20 cellular contexts compared by ENCODE assay signal in the genomic region with DNA sequence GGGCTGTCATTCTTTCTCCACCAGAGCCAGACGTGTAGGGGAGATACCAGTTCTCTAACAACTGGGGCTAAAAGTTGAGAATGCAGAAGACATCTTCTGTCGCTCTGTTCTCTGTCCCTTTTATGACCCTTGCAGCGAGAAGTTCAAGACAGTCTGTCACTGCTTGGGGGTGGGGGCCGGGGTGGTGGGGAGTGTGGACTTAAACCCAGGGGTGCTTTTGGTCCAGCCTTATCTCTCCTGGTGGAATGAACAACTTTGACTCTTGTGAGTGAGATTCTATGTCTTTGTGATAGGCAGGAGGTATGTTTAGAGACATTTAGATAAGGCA. TPM values are rescaled to one million over a fixed set of nuclear protein-coding genes. Genes with fewer than 3 reads are reported as not detected.
A peak's percentile ranks its signal among the peaks of the same experiment; 100 is the strongest.
DNase-seq lines count a peak whose midpoint lies in the region; ATAC-seq and TF ChIP-seq lines count a peak whose summit lies in the region.
"Had no signal": no experiment of that assay in that cellular context is flagged by ENCODE, and none has a peak within 500 bp of the region (broad histone marks: within the 10 kb centered on the region; RNA-seq: fewer than 3 reads in every experiment).

No MANE protein-coding gene starts in this region.

- peaks cover 3% of the 10 kb centered on the region for H3F3A ChIP-seq in SK-N-SH (replicated peaks; ENCODE audit: insufficient read depth)

- no peaks in the 10 kb centered on the region for H4K20me1 ChIP-seq in SK-N-SH (ENCODE audit: insufficient read depth)

- H3K27ac ChIP-seq in caudate nucleus (ENCODE audit: low read depth, low read length): peak overlapping the region; percentile 96
- peak overlapping the region; percentile 96 for H3K27ac ChIP-seq in temporal lobe (ENCODE audit: low read depth, low read length)
- no peak overlapping the region for H3K27ac ChIP-seq in SK-N-SH (ENCODE audit: low read depth in 2 of 2, low read length in 1 of 2)
- H3K27ac ChIP-seq: SJSA1 had no signal

- H3K4me3 Mint-ChIP-seq in HFFc6: peak overlapping the region; percentile 76; the same call in 1 of the 2 replicates
- H3K4me3 Mint-ChIP-seq in mesothelial cell of epicardium: no peak overlapping the region
- H3K4me3 Mint-ChIP-seq: activated T-helper 17 cell treated with anti-CD3 and anti-CD28 coated beads, Interleukin-2, amount 50 U/mL, for 72 hours; natural killer cell treated with Interleukin-12 subunit alpha and Interleukin-12 subunit beta and Interleukin-15 and Interleukin-18, amount 100 ng/mL, for 72 hours had no signal

- no peaks in the 10 kb centered on the region for H3K9me3 ChIP-seq in SK-N-SH
- H3K9me3 ChIP-seq: HAP-1, SJSA1 had no signal

- POLR2A ChIA-PET in SK-N-SH (lab: Yijun Ruan, JAX): no interaction called here

- TF ChIP-seq CTCF in HFFc6 (IDR thresholded peaks at IDR 0.05) (no peak), mesothelial cell of epicardium (IDR thresholded peaks at IDR 0.05; ENCODE audit: unreplicated experiment) (no peak), SK-N-SH (IDR thresholded peaks at IDR 0.05) (no peak)

- H3K4me3 ChIP-seq in SK-N-SH (ENCODE audit: low read depth in 2 of 2, low read length in 1 of 2): no peak overlapping the region
- H3K4me3 ChIP-seq: HAP-1, SJSA1 had no signal

- no peak overlapping the region for H3K4me2 ChIP-seq in SK-N-SH

- no peak for DNase-seq in HFFc6
- no peak for DNase-seq in caudate nucleus (lab: John Stamatoyannopoulos, UW)
- DNase-seq in mesothelial cell of epicardium (ENCODE audit: low spot score in 2 of 2, unreplicated experiment in 2 of 2): no peak
- DNase-seq in HuH-7.5 (ENCODE audit: low spot score): no peak
- DNase-seq in SK-N-SH: no peak
- no peak for DNase-seq in germinal center (ENCODE audit: low spot score)
- DNase-seq: AML-193; NCI-H2081 treated with DMSO at 0.1 percent for 48 hours; NCI-H526; OCI-M1; stimulated activated naive CD8-positive, alpha-beta T cell treated with anti-CD3 and anti-CD28 coated beads, Interleukin-15, Interleukin-2, amounts not matched to agents 100 U/mL and 50 U/mL, for 24 hours; T-helper 9 cell had no signal

- peaks cover 18% of the 10 kb centered on the region for H3K4me1 Mint-ChIP-seq in HFFc6 (ENCODE audit: low read depth)
- H3K4me1 Mint-ChIP-seq in mesothelial cell of epicardium: peaks cover 31% of the 10 kb centered on the region
- H3K4me1 Mint-ChIP-seq: activated T-helper 17 cell treated with anti-CD3 and anti-CD28 coated beads, Interleukin-2, amount 50 U/mL, for 72 hours had no signal

- no peaks in the 10 kb centered on the region for H3K27me3 ChIP-seq in SK-N-SH (ENCODE audit: insufficient read depth)

- H3K36me3 ChIP-seq in SK-N-SH (replicated peaks in 1 of 2; ENCODE audit: control insufficient read depth in 1 of 2, insufficient read depth in 2 of 2, low read length in 1 of 2): no peaks in the 10 kb centered on the region
- H3K36me3 ChIP-seq: HAP-1, SJSA1 had no signal

- H3K9me2 ChIP-seq in SK-N-SH: no peaks in the 10 kb centered on the region

- H3K9ac ChIP-seq in SK-N-SH: no peak overlapping the region

- H3K9me3 Mint-ChIP-seq in HFFc6 (no peaks in the 10 kb centered on the region), mesothelial cell of epicardium (no peaks in the 10 kb centered on the region)
- H3K9me3 Mint-ChIP-seq: activated T-helper 17 cell treated with anti-CD3 and anti-CD28 coated beads, Interleukin-2, amount 50 U/mL, for 72 hours; natural killer cell treated with Interleukin-12 subunit alpha and Interleukin-12 subunit beta and Interleukin-15 and Interleukin-18, amount 100 ng/mL, for 72 hours had no signal

- no peaks in the 10 kb centered on the region for H3K4me1 ChIP-seq in SK-N-SH (ENCODE audit: control insufficient read depth in 1 of 2, insufficient read depth in 2 of 2, low read depth in 1 of 2, low read length in 1 of 2)
- H3K4me1 ChIP-seq: HAP-1, SJSA1 had no signal

- CTCF ChIA-PET in SK-N-SH (lab: Yijun Ruan, JAX): interaction anchor here (0.7 to 1.3 kb wide), 2 partner anchors 136 to 266 kb away, joined by 3 to 4 read pairs; no protein-coding TSS in a partner anchor

- TF ChIP-seq RAD21 in SK-N-SH (IDR thresholded peaks at IDR 0.05; ENCODE audit: low read length): no peak

- H2AFZ ChIP-seq in SK-N-SH (ENCODE audit: low read depth): no peak overlapping the region

- H3K27ac Mint-ChIP-seq in HFFc6 (no peak overlapping the region), mesothelial cell of epicardium (peak overlapping the region; percentile 86)

- ATAC-seq in GM19395 (IDR thresholded peaks at IDR 0.05; ENCODE audit: unreplicated experiment): no peak
- ATAC-seq: activated CD4-positive, CD25-positive, alpha-beta regulatory T cell treated with anti-CD3 and anti-CD28 coated beads, Interleukin-2, amount 50 U/mL, for 24 hours; activated T-helper 17 cell treated with anti-CD3 and anti-CD28 coated beads, Interleukin-2, amount 50 U/mL, for 72 hours; natural killer cell treated with Interleukin-12 subunit alpha and Interleukin-12 subunit beta and Interleukin-15 and Interleukin-18, amount 100 ng/mL, for 72 hours; stimulated activated naive CD8-positive, alpha-beta T cell treated with anti-CD3 and anti-CD28 coated beads, Interleukin-15, Interleukin-2, amounts not matched to agents 100 U/mL and 50 U/mL, for 24 hours had no signal

- no peaks in the 10 kb centered on the region for H3K36me3 Mint-ChIP-seq in HFFc6 (ENCODE audit: low read depth)
- H3K36me3 Mint-ChIP-seq in mesothelial cell of epicardium: no peaks in the 10 kb centered on the region
- H3K36me3 Mint-ChIP-seq: natural killer cell treated with Interleukin-12 subunit alpha and Interleukin-12 subunit beta and Interleukin-15 and Interleukin-18, amount 100 ng/mL, for 72 hours had no signal

- H3K27me3 Mint-ChIP-seq in HFFc6 (ENCODE audit: insufficient read depth) (peaks cover 18% of the 10 kb centered on the region), mesothelial cell of epicardium (ENCODE audit: low read depth) (no peaks in the 10 kb centered on the region)
- H3K27me3 Mint-ChIP-seq: activated T-helper 17 cell treated with anti-CD3 and anti-CD28 coated beads, Interleukin-2, amount 50 U/mL, for 72 hours had no signal

- no peaks in the 10 kb centered on the region for H3K79me2 ChIP-seq in SK-N-SH (ENCODE audit: insufficient read depth)

- TF ChIP-seq EP300 in SK-N-SH (IDR thresholded peaks at IDR 0.05; ENCODE audit: borderline replicate concordance in 1 of 2, low read depth in 1 of 2, low read length in 1 of 2): no peak

- 64% methylated on average over 4 of the region's 4 CpGs for WGBS in SK-N-SH (ENCODE audit: low lambda C conversion rate)

TF ChIP-seq in SK-N-SH, 30 proteins besides CTCF, POLR2A, EP300 and RAD21:
- TF ChIP-seq GATA2 (CRISPR knock-in tag; IDR thresholded peaks at IDR 0.05): no peak
- TF ChIP-seq ZBTB33 (IDR thresholded peaks at IDR 0.05; ENCODE audit: borderline replicate concordance, low read depth): no peak
- TF ChIP-seq SIN3A (IDR thresholded peaks at IDR 0.05; ENCODE audit: borderline replicate concordance, low read depth, low read length): no peak
- no peak for TF ChIP-seq NRF1 (IDR thresholded peaks at IDR 0.05; ENCODE audit: low read depth, low read length)
- no peak for TF ChIP-seq YY1 (IDR thresholded peaks at IDR 0.05; ENCODE audit: low read depth)
- TF ChIP-seq FOXM1 (IDR thresholded peaks at IDR 0.05; ENCODE audit: low read depth): no peak
- TF ChIP-seq, protein P1, sequence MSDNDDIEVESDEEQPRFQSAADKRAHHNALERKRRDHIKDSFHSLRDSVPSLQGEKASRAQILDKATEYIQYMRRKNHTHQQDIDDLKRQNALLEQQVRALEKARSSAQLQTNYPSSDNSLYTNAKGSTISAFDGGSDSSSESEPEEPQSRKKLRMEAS (IDR thresholded peaks at IDR 0.05; ENCODE audit: low read depth): no peak
- no peak for TF ChIP-seq TCF12 (IDR thresholded peaks at IDR 0.05)
- TF ChIP-seq ELF1 (IDR thresholded peaks at IDR 0.05): no peak
- TF ChIP-seq RFX5 (IDR thresholded peaks at IDR 0.05; ENCODE audit: low read length): no peak
- TF ChIP-seq FOSL2 (IDR thresholded peaks at IDR 0.05; ENCODE audit: borderline replicate concordance, low read depth): no peak
TF ChIP-seq in SK-N-SH: peak in this region for 0.

RNA-seq across cellular contexts. Expression of gene APOD, which starts 0.8 kb away (rescaled TPM):
- total RNA-seq in HFFc6 (2021; fragmentation: NEBNext Ultra II Directional; extraction: Animal tissue kit (Norgen Biotek cat#: 25700)): under 1 TPM in 2 of 6 experiments, not detected in 4; 0.14 to 0.38 TPM
- total RNA-seq in mesothelial cell of epicardium: 0.63 to 1.2 TPM (median 0.86 TPM) in 3 replicates
- 7.4 TPM for total RNA-seq in temporal lobe
- 0.05 TPM in 1 of 2 replicates, not detected in the other for polyA plus RNA-seq in SK-N-SH (2012; rRNA removed)
- polyA plus RNA-seq in SK-N-SH (2012; cell fraction: cytosol; rRNA removed): 0.10 and 0.12 TPM in 2 replicates
- polyA plus RNA-seq in SK-N-SH (2012; cell fraction: nucleus; rRNA removed): not detected in 2 replicates
- total RNA-seq: activated CD8-positive, alpha-beta memory T cell treated with anti-CD3 and anti-CD28 coated beads for 36 hours; natural killer cell treated with Interleukin-12 subunit alpha and Interleukin-12 subunit beta and Interleukin-15 and Interleukin-18, amount 100 ng/mL, for 72 hours; SJSA1 had no signal

RNA-seq across cellular contexts. Expression of gene PPP1R2, which starts 41.4 kb away (rescaled TPM):
- 10 to 100 TPM; 39.7 to 44.0 (median 42.0) TPM for total RNA-seq in HFFc6 (2021; fragmentation: NEBNext Ultra II Directional; extraction: Animal tissue kit (Norgen Biotek cat#: 25700))
- total RNA-seq in mesothelial cell of epicardium (27.4 to 31.3 TPM (median 30.2 TPM) in 3 replicates), temporal lobe (43.0 TPM)
- 6.9 and 8.1 TPM in 2 replicates for polyA plus RNA-seq in SK-N-SH (2012; rRNA removed)
- polyA plus RNA-seq in SK-N-SH (2012; cell fraction: cytosol; rRNA removed): 8.5 and 11.4 TPM in 2 replicates
- polyA plus RNA-seq in SK-N-SH (2012; cell fraction: nucleus; rRNA removed): 8.0 and 9.9 TPM in 2 replicates

Comparison
In these comparisons a context has a peak if more than half of its experiments do, and no peak if none do; other contexts are left out.
1. H3K27ac ChIP-seq: peak in caudate nucleus (single experiment) and temporal lobe (single experiment); none in SK-N-SH (0 of 2).